In genomic region chr17:67528751-67529436, GRCh38 we compare ENCODE assay signal across 8 cellular contexts.
DNase-seq lines count a peak whose midpoint lies in the region; ATAC-seq and TF ChIP-seq lines count a peak whose summit lies in the region.

No MANE protein-coding gene starts in this region.

- ATAC-seq in esophagus mucosa (peak; percentile 81), HG02642 (IDR thresholded peaks at IDR 0.05; ENCODE audit: poor library complexity, unreplicated experiment) (no peak), GM18907 (IDR thresholded peaks at IDR 0.05; ENCODE audit: unreplicated experiment) (no peak), GM18519 (IDR thresholded peaks at IDR 0.05; ENCODE audit: low FRiP score, unreplicated experiment) (no peak)

- H3K27me3 ChIP-seq in PC-9 (ENCODE audit: insufficient read depth, low read depth) (no peaks in the 10 kb centered on the region), mucosa of rectum (ENCODE audit: control insufficient read depth in 2 of 2, insufficient read depth in 2 of 2, low read length in 2 of 2) (no peaks in the 10 kb centered on the region)

- no peak for TF ChIP-seq CTCF in PC-9 (conservative IDR thresholded peaks at IDR 0.05)

- H3K4me1 ChIP-seq in PC-9 (replicated peaks; ENCODE audit: insufficient read depth): peaks cover 9% of the 10 kb centered on the region; the same call in 1 of the 2 replicates
- H3K4me1 ChIP-seq in mucosa of rectum (ENCODE audit: control insufficient read depth in 2 of 2, insufficient read depth in 2 of 2, low read length in 2 of 2): peaks cover 4 to 8% of the 10 kb centered on the region in 2 donors

- H3K27ac ChIP-seq in PC-9: peak overlapping the region; percentile 10; the same call in 1 of the 2 replicates
- H3K27ac ChIP-seq in mucosa of rectum (ENCODE audit: low read depth in 2 of 2, low read length in 2 of 2): peak overlapping the region in 1 of 2 donors; percentile 29

- peak overlapping the region; percentile 69 for H2AFZ ChIP-seq in PC-9

- H3K79me2 ChIP-seq in PC-9 (ENCODE audit: low read depth): no peaks in the 10 kb centered on the region

- 0 out of 2 replicates have a peak, but pooled peaks cover 4% of the 10 kb centered on the region for H3F3A ChIP-seq in PC-9 (ENCODE audit: insufficient read depth, low read depth)

- DNase-seq in H4 (ENCODE audit: low spot score): peak; percentile 21
- peak; percentile 76 to 81 for DNase-seq in PC-9
- DNase-seq in activated gamma-delta T cell treated with Interleukin-2 at 50 U/mL for 16 hours: no peak

- no peaks in the 10 kb centered on the region for H3K9me2 ChIP-seq in PC-9 (ENCODE audit: insufficient read depth)

- BruUV-seq in PC-9 (replicated peaks; lab: Mats Ljungman, UMichigan): no TSS peak

- H3K9me3 ChIP-seq in PC-9 (ENCODE audit: insufficient read depth, low read depth) (no peaks in the 10 kb centered on the region), mucosa of rectum (ENCODE audit: control insufficient read depth in 2 of 2, low read length in 2 of 2) (no peaks in the 10 kb centered on the region)

- peak overlapping the region; percentile 63 for H3K4me2 ChIP-seq in PC-9

- no peaks in the 10 kb centered on the region for H4K20me1 ChIP-seq in PC-9 (ENCODE audit: insufficient read depth)

- peak overlapping the region in 1 of 2 donors; percentile 53 for H3K9ac ChIP-seq in mucosa of rectum (ENCODE audit: low read depth in 1 of 2, low read length in 2 of 2)

- CTCF ChIA-PET in PC-9 (lab: Charles Lee): interaction anchor here (0.6 kb wide), 1 partner anchor 138 kb away, joined by 3 read pairs; no protein-coding TSS in a partner anchor

- H3K36me3 ChIP-seq in PC-9 (ENCODE audit: low read depth) (no peaks in the 10 kb centered on the region), mucosa of rectum (ENCODE audit: control insufficient read depth in 2 of 2, insufficient read depth in 2 of 2, low read length in 2 of 2) (no peaks in the 10 kb centered on the region)

- intact Hi-C loops in PC-9 (cut with micrococcal nuclease; ENCODE audit: unreplicated experiment): no loop called here

- H3K4me3 ChIP-seq in PC-9: peak overlapping the region; percentile 26; the same call in 1 of the 2 replicates
- peak overlapping the region; percentile 24 to 56 for H3K4me3 ChIP-seq in mucosa of rectum (ENCODE audit: low read length in 2 of 2)

- POLR2A ChIA-PET in PC-9 (lab: Charles Lee; ENCODE audit: unreplicated experiment): no interaction called here
